In the genomic region with DNA sequence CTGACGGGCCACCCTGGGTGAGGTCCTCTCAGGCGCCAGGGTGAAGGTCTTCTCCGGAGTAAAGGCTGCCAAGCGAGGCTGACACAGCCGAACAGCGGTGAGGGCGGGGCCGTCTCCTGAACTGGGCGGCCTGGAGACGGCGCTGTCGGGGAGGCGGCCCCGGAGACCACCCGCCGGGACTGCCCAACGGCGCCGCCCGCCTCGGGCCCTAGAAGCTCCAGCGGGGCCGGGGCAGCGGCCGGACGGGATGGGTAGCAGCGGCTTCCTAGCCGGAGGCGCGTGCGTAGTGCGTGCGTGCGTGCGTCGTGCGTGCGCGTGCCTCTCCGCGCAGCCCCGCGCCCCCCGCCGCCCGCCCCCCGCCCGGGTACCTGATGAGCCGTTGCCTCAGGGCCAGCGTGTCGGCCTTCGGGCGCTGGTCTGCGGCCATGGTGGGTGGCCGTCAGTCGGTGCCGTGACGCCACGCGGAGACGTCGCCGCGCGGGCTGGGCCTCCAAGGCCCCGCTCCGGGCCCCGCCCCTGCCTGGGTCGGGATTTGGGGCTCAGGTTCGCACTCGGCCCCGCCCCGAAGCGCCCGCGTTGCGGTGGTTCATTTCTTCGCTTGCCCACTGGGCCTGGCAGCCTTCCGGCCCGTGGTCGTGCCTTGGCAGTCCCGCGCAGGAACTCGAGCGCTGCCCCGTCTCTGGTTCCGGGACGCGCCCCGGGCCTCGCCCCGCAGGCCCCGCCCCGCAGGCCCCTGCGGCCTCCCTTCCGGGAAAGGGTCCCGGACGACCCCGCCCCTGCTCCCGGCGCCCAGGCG, we compare ENCODE assay signal across 8 cellular contexts. TPM values are rescaled to one million over a fixed set of nuclear protein-coding genes. Genes with fewer than 3 reads are reported as not detected.
A peak's percentile ranks its signal among the peaks of the same experiment; 100 is the strongest.
DNase-seq lines count a peak whose midpoint lies in the region; ATAC-seq and TF ChIP-seq lines count a peak whose summit lies in the region.

TSS of gene PHYKPL (minus strand) at position 679 of the 796 bp plus-strand sequence. CDS start at position 427, 252 bp downstream.

- H3K4me3 ChIP-seq in IMR-90 (ENCODE audit: insufficient read depth, low read depth, low read length) (peak within 1 kb of the TSS; percentile 72), adrenal gland (peak within 1 kb of the TSS; percentile 47 to 79 (median 70)), heart right ventricle (peak within 1 kb of the TSS; percentile 76 to 95 (median 91)), vagina (peak within 1 kb of the TSS; percentile 66 to 78)

- H4K20me1 ChIP-seq in IMR-90 (ENCODE audit: insufficient read depth, low read length): peaks cover 6% of the 10 kb centered on the region; the same call in 1 of the 2 replicates

- peak within 1 kb of the TSS; percentile 59 for H3K23ac ChIP-seq in IMR-90 (ENCODE audit: low read depth, low read length)

- peak within 1 kb of the TSS; percentile 80 for H3K4me3 Mint-ChIP-seq in progenitor cell of endocrine pancreas (ENCODE audit: low read depth)

- TF ChIP-seq POLR2A in IMR-90 (IDR thresholded peaks at IDR 0.05; ENCODE audit: low read depth, low read length) (peak; percentile 17; the same call in 1 of the 2 replicates), adrenal gland (IDR thresholded peaks at IDR 0.05) (peak in 1 of 2 donors; percentile 60), vagina (IDR thresholded peaks at IDR 0.05) (no peak)

- H2BK5ac ChIP-seq in IMR-90 (ENCODE audit: low read depth, low read length, poor library complexity, severe bottlenecking): peak within 1 kb of the TSS; percentile 75

- in situ Hi-C loops in G401 (cut with HindIII; ENCODE audit: low sequenced_read_pairs) (no loop called here), IMR-90 (cut with MboI; ENCODE audit: low sequenced_read_pairs) (no loop called here)

- dilution Hi-C loops in IMR-90 (cut with HindIII; ENCODE audit: low sequenced_read_pairs, unreplicated experiment): no loop called here

- peaks cover 9% of the 10 kb centered on the region for H3K4me1 ChIP-seq in IMR-90 (ENCODE audit: control insufficient read depth, insufficient read depth, low read length)
- H3K4me1 ChIP-seq in adrenal gland (replicated peaks in 1 of 2): peaks cover 25 to 47% of the 10 kb centered on the region in 2 donors
- peaks cover 20 to 72% (median 38%) of the 10 kb centered on the region in 9 donors for H3K4me1 ChIP-seq in heart right ventricle
- peaks cover 45% of the 10 kb centered on the region for H3K4me1 ChIP-seq in vagina

- BruUV-seq in IMR-90 (replicated peaks; lab: Mats Ljungman, UMichigan): no TSS peak

- peak within 1 kb of the TSS; percentile 92 for H3K4ac ChIP-seq in IMR-90 (ENCODE audit: low read depth, low read length)

- CTCF ChIA-PET in IMR-90 (lab: Yijun Ruan, JAX): interaction anchor here (0.5 kb wide), 1 partner anchor 805 kb away, joined by 3 read pairs; no protein-coding TSS in a partner anchor

- TF ChIP-seq CTCF in IMR-90 (conservative IDR thresholded peaks at IDR 0.05; ENCODE audit: low read depth, low read length): 0 out of 2 replicates have a peak, but pooled peaks have one; percentile 16
- TF ChIP-seq CTCF in adrenal gland (IDR thresholded peaks at IDR 0.05): peak in 1 of 6 experiments; percentile 7
- peak in 3 of 9 donors; percentile 22 to 34 (median 34) for TF ChIP-seq CTCF in heart right ventricle (IDR thresholded peaks at IDR 0.05)
- no peak for TF ChIP-seq CTCF in progenitor cell of endocrine pancreas (IDR thresholded peaks at IDR 0.05; ENCODE audit: unreplicated experiment)
- no peak for TF ChIP-seq CTCF in vagina (IDR thresholded peaks at IDR 0.05)

- H3K36me3 Mint-ChIP-seq in progenitor cell of endocrine pancreas (ENCODE audit: insufficient read depth): peaks cover 20% of the 10 kb centered on the region

- H3K27me3 ChIP-seq in IMR-90 (ENCODE audit: control insufficient read depth, insufficient read depth, low read length) (no peaks in the 10 kb centered on the region), adrenal gland (no peaks in the 10 kb centered on the region), heart right ventricle (no peaks in the 10 kb centered on the region), vagina (no peaks in the 10 kb centered on the region)

- peak within 1 kb of the TSS; percentile 96 for H2AFZ ChIP-seq in IMR-90 (replicated peaks; ENCODE audit: low read length, poor library complexity)

- no peak for TF ChIP-seq RAD21 in IMR-90 (IDR thresholded peaks at IDR 0.05; ENCODE audit: low read length)

- H4K5ac ChIP-seq in IMR-90 (ENCODE audit: low read depth, low read length): peak within 1 kb of the TSS; percentile 95

- POLR2A ChIA-PET in IMR-90 (lab: Charles Lee; ENCODE audit: unreplicated experiment): no interaction called here

- H3K9me3 Mint-ChIP-seq in progenitor cell of endocrine pancreas (ENCODE audit: low read depth): no peaks in the 10 kb centered on the region

- peak within 1 kb of the TSS; percentile 95 for H3K14ac ChIP-seq in IMR-90 (replicated peaks; ENCODE audit: low read depth, low read length)

- peaks cover 13% of the 10 kb centered on the region for H3K4me1 Mint-ChIP-seq in progenitor cell of endocrine pancreas (ENCODE audit: low read depth)

- H3K9me1 ChIP-seq in IMR-90 (ENCODE audit: insufficient read depth, low read length): peaks cover 20% of the 10 kb centered on the region

- intact Hi-C loops in IMR-90 (cut with micrococcal nuclease): loop anchor here (1.0 to 5.0 kb wide), 2 partner anchors 28 to 395 kb away; partner anchors contain the start of genes CLK4 and HNRNPAB
- intact Hi-C loops in adrenal gland (cut with DNase I): no loop called here
- intact Hi-C loops in heart right ventricle (cut with DNase I): loop anchor here in 2 of 10 donors (1.0 to 2.0 kb wide), 2 partner anchors 28 kb away; partner anchors contain the start of gene HNRNPAB (in 2 of the 2)
- intact Hi-C loops in vagina (cut with DNase I): no loop called here

- DNase-seq in G401 (ENCODE audit: low spot score) (peak; percentile 69), IMR-90 (peak; percentile 58), T-helper 1 cell (peak; percentile 38 to 84 (median 49)), adrenal gland (peak; percentile 76 to 86 (median 82)), heart right ventricle (peak; percentile 59 to 80), progenitor cell of endocrine pancreas (ENCODE audit: low spot score, unreplicated experiment) (peak; percentile 60), vagina (ENCODE audit: extremely low spot score in 2 of 2) (no peak)

- peak within 1 kb of the TSS; percentile 33; the same call in 1 of the 2 replicates for H3K18ac ChIP-seq in IMR-90 (ENCODE audit: low read depth, low read length)

- peak within 1 kb of the TSS; percentile 80 for H3K9ac ChIP-seq in IMR-90 (ENCODE audit: low read depth, low read length)

- H4K8ac ChIP-seq in IMR-90 (ENCODE audit: low read depth in 2 of 2, low read length in 2 of 2): peak within 1 kb of the TSS; percentile 93 to 99

- H4K91ac ChIP-seq in IMR-90 (ENCODE audit: insufficient read depth, low read depth, low read length): peak within 1 kb of the TSS; percentile 92

- 1% methylated on average over 47 of the region's 102 CpGs; no CpG with 5 or more reads in 1 of the 2 experiments for WGBS in IMR-90 (ENCODE audit: extremely low coverage in 2 of 2, insufficient read length in 1 of 2), 2 experiments
- 1 to 2% (median 1%) methylated on average over 18 to 102 of the region's 102 CpGs for WGBS in adrenal gland, 4 donors
- 1% methylated on average over 92 to 102 of the region's 102 CpGs for WGBS in heart right ventricle, 2 donors

- H3K56ac ChIP-seq in IMR-90 (ENCODE audit: extremely low read depth, insufficient read depth, low read length): peak within 1 kb of the TSS; percentile 28; the same call in 1 of the 2 replicates

- H3K27ac Mint-ChIP-seq in progenitor cell of endocrine pancreas: peak within 1 kb of the TSS; percentile 84

- H2BK15ac ChIP-seq in IMR-90 (ENCODE audit: low read depth, low read length): no peak within 1 kb of the TSS; the same call in 2 of the 3 replicates

- peaks cover 27% of the 10 kb centered on the region for H3K36me3 ChIP-seq in IMR-90 (ENCODE audit: control insufficient read depth, insufficient read depth, low read length)
- H3K36me3 ChIP-seq in adrenal gland (replicated peaks in 1 of 2): peaks cover 0 to 27% of the 10 kb centered on the region in 2 donors
- peaks cover 0 to 40% (median 4%) of the 10 kb centered on the region in 9 donors for H3K36me3 ChIP-seq in heart right ventricle
- H3K36me3 ChIP-seq in vagina: peaks cover 0 to 31% of the 10 kb centered on the region in 2 donors

- no peaks in the 10 kb centered on the region for H3K27me3 Mint-ChIP-seq in progenitor cell of endocrine pancreas

- no peak within 1 kb of the TSS for H2BK20ac ChIP-seq in IMR-90 (ENCODE audit: low read depth, low read length)

- H3K27ac ChIP-seq in IMR-90 (ENCODE audit: insufficient read depth, low read length) (peak within 1 kb of the TSS; percentile 69), adrenal gland (peak within 1 kb of the TSS; percentile 75 to 95 (median 92)), heart right ventricle (peak within 1 kb of the TSS; percentile 84 to 100 (median 98)), vagina (peak within 1 kb of the TSS; percentile 97)

- peak within 1 kb of the TSS; percentile 98 for H2AK9ac ChIP-seq in IMR-90 (replicated peaks; ENCODE audit: low read depth, low read length, poor library complexity)

- ATAC-seq in GM21528 (IDR thresholded peaks at IDR 0.05; ENCODE audit: low FRiP score, unreplicated experiment): peak; percentile 73
- ATAC-seq in IMR-90 (ENCODE audit: low read depth): peak; percentile 79
- peak; percentile 57 to 84 (median 70) for ATAC-seq in heart right ventricle

- peak within 1 kb of the TSS; percentile 64 for H2AK5ac ChIP-seq in IMR-90 (ENCODE audit: low read depth, low read length)

- peak within 1 kb of the TSS; percentile 61 for H2BK120ac ChIP-seq in IMR-90 (ENCODE audit: low read depth, low read length)

- H3K4me2 ChIP-seq in IMR-90 (ENCODE audit: low read depth, low read length): peak within 1 kb of the TSS; percentile 90

- H3K9me3 ChIP-seq in IMR-90 (ENCODE audit: control insufficient read depth, insufficient read depth, low read length) (0 out of 2 replicates have a peak, but pooled peaks cover under 1% of the 10 kb centered on the region), adrenal gland (replicated peaks in 1 of 3) (no peaks in the 10 kb centered on the region), heart right ventricle (no peaks in the 10 kb centered on the region), vagina (no peaks in the 10 kb centered on the region)

- peaks cover 21 to 46% of the 10 kb centered on the region in 2 experiments for H3K79me1 ChIP-seq in IMR-90 (ENCODE audit: low read depth in 1 of 2, low read length in 2 of 2)

TF ChIP-seq in IMR-90, 13 proteins besides CTCF, POLR2A, EP300 and RAD21 (continues in another document):
- TF ChIP-seq MAFK (IDR thresholded peaks at IDR 0.05; ENCODE audit: low read depth, low read length): no peak

RNA-seq across cellular contexts. Expression of gene PHYKPL, which starts in this region (rescaled TPM):
- total RNA-seq in G401 (2014; rRNA removed; shearing (Covaris generic)): 26.6 and 32.6 TPM in 2 replicates
- total RNA-seq in IMR-90 (2012; rRNA removed) (8.6 and 10.0 TPM in 2 replicates), adrenal gland (10 to 100 TPM; 15.0 to 93.2 (median 62.4) TPM), heart right ventricle (10 to 100 TPM; 30.5 to 50.6 (median 37.3) TPM), progenitor cell of endocrine pancreas (113 and 123 TPM in 2 replicates), vagina (77.8 TPM)
- polyA plus RNA-seq in IMR-90 (2012; rRNA removed) (24.5 and 25.5 TPM in 2 replicates), adrenal gland (100 to 1,000 TPM in 1 of 3 donors, 10 to 100 TPM in 2; 21.2 to 125 (median 89.6) TPM), heart right ventricle (10 to 100 TPM; 24.8 to 59.8 TPM)
- 11.2 and 15.3 TPM in 2 replicates for polyA plus RNA-seq in IMR-90 (2012; cell fraction: cytosol; rRNA removed)
- polyA plus RNA-seq in IMR-90 (2012; cell fraction: nucleus; rRNA removed; ENCODE audit: low replicate concordance): 124 and 147 TPM in 2 replicates

Comparison
In these comparisons a context has a peak if more than half of its experiments do, and no peak if none do; other contexts are left out.
1. DNase-seq: peak in G401 (single experiment), IMR-90 (single experiment), T-helper 1 cell (5 of 5), adrenal gland (7 of 7), heart right ventricle (2 of 2) and progenitor cell of endocrine pancreas (single experiment); none in vagina (0 of 2).
2. Peak in every context shown above with its lines, with median percentiles within 50 percentile points of each other: ATAC-seq, H3K27ac ChIP-seq and H3K4me3 ChIP-seq.